In the genomic region with DNA sequence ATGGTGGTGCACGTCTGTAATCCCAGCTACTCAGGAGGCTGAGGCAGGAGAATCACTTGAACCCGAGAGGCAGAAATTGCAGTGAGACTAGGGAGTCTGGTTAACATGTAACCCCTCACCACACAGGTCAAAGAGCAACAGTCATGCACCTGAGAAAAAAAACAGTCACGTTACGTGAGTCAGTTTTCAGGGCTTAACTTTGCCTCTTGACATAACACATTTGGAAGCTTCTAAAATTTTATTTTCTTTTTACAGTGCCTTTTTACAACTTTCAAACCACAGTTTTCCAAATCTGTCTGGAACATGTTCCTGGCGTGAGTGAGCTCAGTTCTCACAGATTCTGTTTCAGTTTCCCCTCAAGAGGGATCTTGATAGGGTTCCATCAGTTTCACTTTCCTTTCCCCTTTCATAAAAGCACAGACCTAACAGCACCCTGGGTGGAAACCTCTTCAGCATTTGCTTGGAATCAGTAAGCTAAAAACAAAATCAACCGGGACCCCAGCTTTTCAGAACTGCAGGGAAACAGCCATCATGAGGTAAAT, we compare ENCODE assay signal across 9 cellular contexts. TPM values are rescaled to one million over a fixed set of nuclear protein-coding genes. Genes with fewer than 3 reads are reported as not detected.
DNase-seq lines count a peak whose midpoint lies in the region; ATAC-seq and TF ChIP-seq lines count a peak whose summit lies in the region.
"Had no signal": no experiment of that assay in that cellular context is flagged by ENCODE, and none has a peak within 500 bp of the region (broad histone marks: within the 10 kb centered on the region; RNA-seq: fewer than 3 reads in every experiment).

No MANE protein-coding gene starts in this region.

- H3K9me2 ChIP-seq in hepatocyte (replicated peaks; ENCODE audit: insufficient read depth), result no peaks in the 10 kb centered on the region

- H2AFZ ChIP-seq in hepatocyte, result peak overlapping the region; percentile 44

- ATAC-seq in GM21737 (IDR thresholded peaks at IDR 0.05; ENCODE audit: unreplicated experiment), result peak; percentile 45

- peaks cover 23% of the 10 kb centered on the region for H3K4me1 ChIP-seq in hepatocyte (ENCODE audit: insufficient read depth)

- no peaks in the 10 kb centered on the region for H3K9me3 ChIP-seq in hepatocyte (ENCODE audit: low read depth)

- H3K79me2 ChIP-seq in hepatocyte, result peaks cover 17% of the 10 kb centered on the region

- POLR2A ChIA-PET in GM10248 (lab: Yijun Ruan, JAX), result interaction anchor here (0.6 to 1.1 kb wide), 4 partner anchors 30 to 528 kb away, joined by 3 to 4 read pairs (median 4); a partner anchor contains a TSS

- CTCF ChIA-PET in GM10248 (lab: Yijun Ruan, JAX), result interaction anchor here (0.9 to 1.5 kb wide), 8 partner anchors 8 to 399 kb away, joined by 3 to 4 read pairs (median 4); a partner anchor contains a TSS

- H3K36me3 ChIP-seq in hepatocyte (replicated peaks; ENCODE audit: insufficient read depth, low read depth), result no peaks in the 10 kb centered on the region

- peak overlapping the region; percentile 73 for H3K4me2 ChIP-seq in hepatocyte

- H3K27me3 ChIP-seq in hepatocyte, result no peaks in the 10 kb centered on the region

- DNase-seq in GM10248 (ENCODE audit: extremely low spot score), result peak; percentile 55
- DNase-seq in LoVo (ENCODE audit: low spot score), result peak; percentile 37
- DNase-seq in amniotic stem cell (lab: John Stamatoyannopoulos, UW), result peak; percentile 44
- DNase-seq in hepatocyte (ENCODE audit: low spot score), result peak; percentile 56
- DNase-seq in smooth muscle cell of the brain vasculature (ENCODE audit: low read depth, low spot score), result peak; percentile 58
- no peak for DNase-seq in NCI-H2227 (lab: John Stamatoyannopoulos, UW; ENCODE audit: unreplicated experiment)
- DNase-seq in SHP77 (lab: John Stamatoyannopoulos, UW), result no peak

- no peak for TF ChIP-seq CTCF in GM10248 (IDR thresholded peaks at IDR 0.05; ENCODE audit: control extremely low read depth, extremely low read depth, low read depth, missing control alignments)
- TF ChIP-seq CTCF in hepatocyte (IDR thresholded peaks at IDR 0.05; ENCODE audit: poor library complexity), result no peak

- H4K20me1 ChIP-seq in hepatocyte (ENCODE audit: insufficient read depth, poor library complexity, severe bottlenecking), result no peaks in the 10 kb centered on the region

- WGBS in hepatocyte (ENCODE audit: low lambda C conversion rate, missing lambda C conversion rate), result 27% methylated on average over 6 of the region's 6 CpGs

- H3K4me3 ChIP-seq in hepatocyte, result peak overlapping the region; percentile 6

- peak overlapping the region; percentile 88 for H3K27ac ChIP-seq in hepatocyte

RNA-seq across cellular contexts. Expression of a gene that starts 4.4 kb away (rescaled TPM):
- 10.5 and 10.8 TPM in 2 replicates for total RNA-seq in hepatocyte
- polyA plus RNA-seq in hepatocyte, result 6.9 and 8.6 TPM in 2 replicates

RNA-seq across cellular contexts. Expression of a gene that starts 30.3 kb away (rescaled TPM):
- 3.9 and 4.6 TPM in 2 replicates for total RNA-seq in hepatocyte
- 2.4 and 2.9 TPM in 2 replicates for polyA plus RNA-seq in hepatocyte

RNA-seq across cellular contexts. Expression of a gene that starts 45.7 kb away (rescaled TPM):
- not detected in 2 replicates for total RNA-seq in hepatocyte
- polyA plus RNA-seq in hepatocyte, result not detected in 2 replicates
- total RNA-seq: activated CD8-positive, alpha-beta memory T cell treated with anti-CD3 and anti-CD28 coated beads for 36 hours had no signal

Comparison
In these comparisons a context has a peak if more than half of its experiments do, and no peak if none do; other contexts are left out.
1. DNase-seq: peak in GM10248 (single experiment), LoVo (single experiment), amniotic stem cell (single experiment), hepatocyte (single experiment) and smooth muscle cell of the brain vasculature (single experiment); none in NCI-H2227 (single experiment) and SHP77 (0 of 2).